14 cellular contexts compared by ENCODE assay signal in genomic region chr14:66099451-66099850, GRCh38.
"Had no signal": no experiment of that assay in that cellular context is flagged by ENCODE, and none has a peak within 500 bp of the region (broad histone marks: within the 10 kb centered on the region; RNA-seq: fewer than 3 reads in every experiment).

No MANE protein-coding gene starts in this region.

- H3K4me1 Mint-ChIP-seq: activated CD4-positive, alpha-beta T cell treated with anti-CD3 and anti-CD28 coated beads for 36 hours; naive B cell had no signal

- DNase-seq: activated naive CD4-positive, alpha-beta T cell treated with anti-CD3 and anti-CD28 coated beads, Interleukin-2, amount 10 ng/mL, durations not matched to agents 7 days and 5 days; activated T-cell treated with anti-CD3 and anti-CD28 coated beads, Interleukin-2, amount 50 U/mL, for 1 hour; kidney; left lung; naive B cell; ovary; right lobe of liver had no signal

- ATAC-seq: esophagus mucosa, left lung, right lobe of liver had no signal

- H3K27me3 Mint-ChIP-seq: stimulated activated naive CD8-positive, alpha-beta T cell treated with anti-CD3 and anti-CD28 coated beads, Interleukin-15, amount 100 ng/mL, for 72 hours had no signal

- H3K27ac Mint-ChIP-seq: activated CD4-positive, alpha-beta memory T cell treated with anti-CD3 and anti-CD28 coated beads for 36 hours; activated CD4-positive, alpha-beta T cell treated with anti-CD3 and anti-CD28 coated beads for 36 hours; activated CD8-positive, alpha-beta memory T cell treated with anti-CD3 and anti-CD28 coated beads, Interleukin-2, amount 10 ng/mL, durations not matched to agents 7 days and 5 days; activated naive CD4-positive, alpha-beta T cell treated with anti-CD3 and anti-CD28 coated beads, Interleukin-2, amount 10 ng/mL, durations not matched to agents 7 days and 5 days; activated T-helper 2 cell treated with anti-CD3 and anti-CD28 coated beads, Interferon-gamma antibody, Interleukin-2, Interleukin-4, amounts not matched to agents 10 μg/mL and 5 μg/mL and 100 μg/mL, durations not matched to agents 14 hours and 24 hours and 36 hours; naive B cell; neural progenitor cell; stimulated activated naive CD8-positive, alpha-beta T cell treated with anti-CD3 and anti-CD28 coated beads, Interleukin-15, amount 100 ng/mL, for 72 hours had no signal

- H3K4me3 Mint-ChIP-seq: activated CD4-positive, alpha-beta memory T cell treated with anti-CD3 and anti-CD28 coated beads for 36 hours; activated CD4-positive, alpha-beta T cell treated with anti-CD3 and anti-CD28 coated beads for 36 hours; activated CD8-positive, alpha-beta memory T cell treated with anti-CD3 and anti-CD28 coated beads, Interleukin-2, amount 10 ng/mL, durations not matched to agents 7 days and 5 days; activated naive CD4-positive, alpha-beta T cell treated with anti-CD3 and anti-CD28 coated beads, Interleukin-2, amount 10 ng/mL, durations not matched to agents 7 days and 5 days; naive B cell; neural progenitor cell; stimulated activated naive CD8-positive, alpha-beta T cell treated with anti-CD3 and anti-CD28 coated beads, Interleukin-15, amount 100 ng/mL, for 72 hours had no signal

- H3K9me3 Mint-ChIP-seq: activated CD4-positive, alpha-beta memory T cell treated with anti-CD3 and anti-CD28 coated beads for 36 hours; activated naive CD4-positive, alpha-beta T cell treated with anti-CD3 and anti-CD28 coated beads, Interleukin-2, amount 10 ng/mL, durations not matched to agents 7 days and 5 days; activated T-helper 2 cell treated with anti-CD3 and anti-CD28 coated beads, Interferon-gamma antibody, Interleukin-2, Interleukin-4, amounts not matched to agents 10 μg/mL and 5 μg/mL and 100 μg/mL, durations not matched to agents 14 hours and 24 hours and 36 hours; naive B cell; neural progenitor cell; stimulated activated naive CD8-positive, alpha-beta T cell treated with anti-CD3 and anti-CD28 coated beads, Interleukin-15, amount 100 ng/mL, for 72 hours had no signal

- H3K36me3 Mint-ChIP-seq: activated CD4-positive, alpha-beta memory T cell treated with anti-CD3 and anti-CD28 coated beads for 36 hours; activated CD8-positive, alpha-beta memory T cell treated with anti-CD3 and anti-CD28 coated beads, Interleukin-2, amount 10 ng/mL, durations not matched to agents 7 days and 5 days; activated naive CD4-positive, alpha-beta T cell treated with anti-CD3 and anti-CD28 coated beads, Interleukin-2, amount 10 ng/mL, durations not matched to agents 7 days and 5 days; naive B cell; neural progenitor cell had no signal
